ENCODE assay signal across 8 cellular contexts in the genomic region with DNA sequence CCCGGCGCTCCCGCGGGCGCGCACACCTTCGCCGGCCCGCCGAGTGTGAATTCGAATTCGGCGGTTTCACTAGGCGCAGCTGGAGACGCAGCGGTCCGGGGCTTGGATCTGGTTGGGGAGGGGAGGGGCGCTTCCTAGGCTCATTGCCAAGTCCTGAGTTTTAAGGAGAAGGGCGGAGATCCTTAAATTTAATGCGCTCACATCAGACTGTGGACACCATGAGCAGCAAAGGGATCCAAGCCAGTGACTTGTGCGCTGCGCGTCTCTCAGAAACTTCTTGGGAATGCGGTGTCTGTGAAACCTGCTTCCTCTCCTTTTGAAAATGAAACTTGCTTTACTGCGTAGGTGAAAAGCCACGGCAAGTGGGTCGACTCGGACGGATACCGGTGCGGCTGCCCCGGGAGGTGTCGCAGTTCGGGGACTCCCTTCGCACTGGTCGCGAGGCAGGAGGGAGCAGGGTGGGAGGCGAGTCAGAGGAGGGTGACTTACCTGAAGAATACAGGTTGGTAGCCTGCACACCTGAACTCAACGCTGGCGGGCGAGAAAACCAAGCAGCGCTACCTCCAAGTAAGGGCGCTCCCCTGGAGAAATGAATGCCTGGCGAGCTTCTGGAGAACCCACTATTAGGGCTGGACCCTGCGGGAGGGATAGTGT. TPM values are rescaled to one million over a fixed set of nuclear protein-coding genes. Genes with fewer than 3 reads are reported as not detected.
DNase-seq lines count a peak whose midpoint lies in the region; ATAC-seq, FAIRE-seq and TF ChIP-seq lines count a peak whose summit lies in the region.

No MANE protein-coding gene starts in this region.

- no peak for TF ChIP-seq POLR2A in H1 (IDR thresholded peaks at IDR 0.05; ENCODE audit: control extremely low read depth in 1 of 2, low read depth in 2 of 2, low read length in 2 of 2)

- peaks cover 17% of the 10 kb centered on the region for H3K23me2 ChIP-seq in H1 (ENCODE audit: low read depth, low read length)

- H3K27me3 ChIP-seq in GM06990 (replicated peaks; ENCODE audit: control insufficient read depth, insufficient read depth, low read length) (peaks cover 2% of the 10 kb centered on the region), HUES6 (ENCODE audit: control insufficient read depth, insufficient read depth, low read length) (peaks cover 57% of the 10 kb centered on the region), H1 (replicated peaks in 1 of 4; ENCODE audit: control insufficient read depth in 3 of 4, extremely low read depth in 1 of 4, insufficient read depth in 3 of 4, low read length in 3 of 4) (peaks cover 0 to 25% (median 16%) of the 10 kb centered on the region in 4 experiments; a peak in 6 of 7 replicates), muscle layer of colon (ENCODE audit: control insufficient read depth in 1 of 2, insufficient read depth in 2 of 2, low read length in 2 of 2) (no peaks in the 10 kb centered on the region)

- H3K4me3 Mint-ChIP-seq in activated CD4-positive, alpha-beta memory T cell treated with anti-CD3 and anti-CD28 coated beads, Interleukin-2, amount 10 ng/mL, durations not matched to agents 7 days and 5 days = peak overlapping the region; percentile 97

- H4K20me1 ChIP-seq in H1 (replicated peaks in 1 of 2; ENCODE audit: control insufficient read depth in 1 of 2, insufficient read depth in 2 of 2, low read length in 2 of 2) = peaks cover 0 to 2% of the 10 kb centered on the region in 2 experiments

- WGBS in H1 (ENCODE audit: extremely low coverage in 1 of 2, insufficient coverage in 1 of 2, insufficient read length in 1 of 2, insufficient replicate concordance in 2 of 2, low coverage in 1 of 2, low lambda C conversion rate in 2 of 2, missing lambda C conversion rate in 1 of 2), 2 experiments = 2% methylated on average over 45 of the region's 45 CpGs; no CpG with 5 or more reads in 1 of the 2 experiments

- DNase-seq in GM06990 (ENCODE audit: extremely low read depth, insufficient read length) (peak; percentile 51), H1 (ENCODE audit: low read depth in 1 of 2, low spot score in 2 of 2) (peak in 1 of 2 experiments; percentile 54), NCI-H1048 (lab: John Stamatoyannopoulos, UW) (no peak)
- peak; percentile 64 for DNase-seq in activated CD4-positive, alpha-beta memory T cell treated with anti-CD3 and anti-CD28 coated beads, Interleukin-2, amount 10 ng/mL, durations not matched to agents 7 days and 5 days
- peak; percentile 37 to 47 for DNase-seq in stimulated activated CD8-positive, alpha-beta memory T cell treated with anti-CD3 and anti-CD28 coated beads, Interleukin-7, amount 100 ng/mL, for 48 hours (ENCODE audit: extremely low read depth in 1 of 2, low read depth in 1 of 2)

- no peak overlapping the region for H2BK12ac ChIP-seq in H1 (ENCODE audit: low read depth, low read length)

- CTCF ChIA-PET in activated CD4-positive, alpha-beta memory T cell treated with anti-CD3 and anti-CD28 coated beads, Interleukin-2, amount 10 ng/mL, durations not matched to agents 7 days and 5 days (lab: Charles Lee) = interaction anchor here (0.8 to 4.7 kb wide), 11 partner anchors 16 to 323 kb away, joined by 3 to 66 read pairs (median 6); partner anchors contain the start of genes GDAP2 and WDR3
- CTCF ChIA-PET in H1 (lab: Charles Lee; ENCODE audit: partially characterized antibody) = interaction anchor here (0.9 to 2.1 kb wide), 8 partner anchors 15 to 148 kb away, joined by 3 to 9 read pairs (median 3); no protein-coding TSS in a partner anchor

- POLR2A ChIA-PET in activated CD4-positive, alpha-beta memory T cell treated with anti-CD3 and anti-CD28 coated beads, Interleukin-2, amount 10 ng/mL, durations not matched to agents 7 days and 5 days (lab: Charles Lee) = interaction anchor here (0.7 to 20.6 kb wide), 23 partner anchors 10 to 852 kb away, joined by 3 to 512 read pairs (median 4); partner anchors contain the start of genes CD2, GDAP2, MAN1A2 and TTF2
- POLR2A ChIA-PET in H1 (lab: Charles Lee; ENCODE audit: partially characterized antibody) = interaction anchor here (0.6 to 2.6 kb wide), 37 partner anchors 8 to 338 kb away, joined by 3 to 16 read pairs (median 4); partner anchors contain the start of genes GDAP2 and WDR3

- H2BK15ac ChIP-seq in H1 (ENCODE audit: low read length) = no peak overlapping the region

- H3K36me3 ChIP-seq in GM06990 (ENCODE audit: control insufficient read depth, insufficient read depth, low read length) = no peaks in the 10 kb centered on the region
- no peaks in the 10 kb centered on the region for H3K36me3 ChIP-seq in HUES6 (ENCODE audit: control insufficient read depth, insufficient read depth, low read length)
- H3K36me3 ChIP-seq in H1 (ENCODE audit: control insufficient read depth in 2 of 4, insufficient read depth in 4 of 4, low read length in 3 of 4) = no peaks in the 10 kb centered on the region
- H3K36me3 ChIP-seq in muscle layer of colon (ENCODE audit: insufficient read depth, low read length) = no peaks in the 10 kb centered on the region

- peak overlapping the region; percentile 99 for H3K4me2 ChIP-seq in H1 (ENCODE audit: insufficient read depth in 1 of 2, low read depth in 2 of 2, low read length in 2 of 2)

- no peak overlapping the region for H3K18ac ChIP-seq in H1 (ENCODE audit: extremely low read depth, low read length)

- no peak for ATAC-seq in HG02623 (IDR thresholded peaks at IDR 0.05; ENCODE audit: unreplicated experiment)

- H3K4me1 ChIP-seq in HUES6 (ENCODE audit: control insufficient read depth, insufficient read depth, low read length) (peaks cover 16% of the 10 kb centered on the region), H1 (replicated peaks in 1 of 4; ENCODE audit: control insufficient read depth in 3 of 4, insufficient read depth in 4 of 4, low read length in 3 of 4) (peaks cover 0 to 9% (median 5%) of the 10 kb centered on the region in 4 experiments; a peak in 4 of 7 replicates), muscle layer of colon (ENCODE audit: insufficient read depth, low read length) (peaks cover 27% of the 10 kb centered on the region)

- H3K56ac ChIP-seq in H1 (replicated peaks; ENCODE audit: insufficient read length, low read depth, low read length) = no peak overlapping the region

- peak overlapping the region; percentile 71 for H3K4me3 ChIP-seq in GM06990 (replicated peaks; ENCODE audit: low read depth, low read length)
- H3K4me3 ChIP-seq in HUES6 (ENCODE audit: low read depth, low read length) = peak overlapping the region; percentile 85
- peak overlapping the region; percentile 67 to 79 (median 71) for H3K4me3 ChIP-seq in H1 (ENCODE audit: extremely low read depth in 1 of 4, insufficient read depth in 2 of 4, low read depth in 3 of 4, low read length in 4 of 4)
- H3K4me3 ChIP-seq in muscle layer of colon (ENCODE audit: low read depth in 1 of 2, low read length in 2 of 2) = peak overlapping the region; percentile 84 to 91

- TF ChIP-seq CTCF in GM06990 (IDR thresholded peaks at IDR 0.05; ENCODE audit: insufficient read depth, low read length, poor library complexity, severe bottlenecking) (peak; percentile 5), H1 (IDR thresholded peaks at IDR 0.05; ENCODE audit: control extremely low read depth in 1 of 3, insufficient read depth in 1 of 3, low read depth in 1 of 3, low read length in 3 of 3) (no peak)

- H2BK120ac ChIP-seq in H1 (replicated peaks; ENCODE audit: low read depth, low read length) = no peak overlapping the region

- TF ChIP-seq EP300 in H1 (IDR thresholded peaks at IDR 0.05; ENCODE audit: borderline replicate concordance in 1 of 2, low read depth in 2 of 2, low read length in 2 of 2) = no peak

- H4K91ac ChIP-seq in H1 (replicated peaks; ENCODE audit: insufficient read length, low read length) = no peak overlapping the region

- peak overlapping the region; percentile 13 for H3K9ac ChIP-seq in HUES6 (ENCODE audit: low read length)
- H3K9ac ChIP-seq in H1 (replicated peaks in 1 of 4; ENCODE audit: extremely low read depth in 1 of 4, low read depth in 3 of 4, low read length in 3 of 4) = 0 out of 7 replicates have a peak overlapping the region, but pooled peaks of 1 of the 4 experiments have one; percentile 8
- peak overlapping the region; percentile 45 for H3K9ac ChIP-seq in muscle layer of colon (ENCODE audit: low read length)

- H4K5ac ChIP-seq in H1 (ENCODE audit: insufficient read length, low read depth, low read length) = no peak overlapping the region

- H3K27ac ChIP-seq in HUES6 (ENCODE audit: low read depth, low read length) (no peak overlapping the region), H1 (ENCODE audit: low read depth, low read length) (no peak overlapping the region), muscle layer of colon (ENCODE audit: low read depth, low read length) (peak overlapping the region; percentile 50)

- H2AK5ac ChIP-seq in H1 (ENCODE audit: low read depth, low read length) = no peak overlapping the region

- H3K9me3 ChIP-seq in HUES6 (ENCODE audit: control insufficient read depth, insufficient read depth, low read depth, low read length) (no peaks in the 10 kb centered on the region), H1 (ENCODE audit: insufficient read depth in 2 of 2, low read depth in 1 of 2, low read length in 1 of 2) (no peaks in the 10 kb centered on the region), muscle layer of colon (ENCODE audit: low read length) (no peaks in the 10 kb centered on the region)

- 0 out of 2 replicates have a peak overlapping the region, but pooled peaks have one; percentile 37 for H2AFZ ChIP-seq in H1 (ENCODE audit: low read length)

- no peak for FAIRE-seq in H1 (lab: Jason Lieb, UNC)

- no peak overlapping the region for H3K4ac ChIP-seq in H1 (replicated peaks; ENCODE audit: insufficient read length, low read depth, low read length)

- no peak overlapping the region for H3K23ac ChIP-seq in H1 (ENCODE audit: insufficient read length)

- no peak overlapping the region for H2BK20ac ChIP-seq in H1 (ENCODE audit: low read length)

- H3K27me3 Mint-ChIP-seq in activated CD4-positive, alpha-beta memory T cell treated with anti-CD3 and anti-CD28 coated beads, Interleukin-2, amount 10 ng/mL, durations not matched to agents 7 days and 5 days = peaks cover 17% of the 10 kb centered on the region

- H3K36me3 Mint-ChIP-seq in activated CD4-positive, alpha-beta memory T cell treated with anti-CD3 and anti-CD28 coated beads, Interleukin-2, amount 10 ng/mL, durations not matched to agents 7 days and 5 days (ENCODE audit: low read depth) = peaks cover 47% of the 10 kb centered on the region

- H2BK5ac ChIP-seq in H1 (ENCODE audit: low read depth, low read length) = no peak overlapping the region

- no peak for TF ChIP-seq RAD21 in H1 (IDR thresholded peaks at IDR 0.05 in 1 of 2, conservative IDR thresholded peaks at IDR 0.05 in 1 of 2; ENCODE audit: low read depth in 2 of 2, low read length in 2 of 2)

- no peaks in the 10 kb centered on the region for H3K79me2 ChIP-seq in H1 (ENCODE audit: control insufficient read depth in 1 of 2, insufficient read depth in 2 of 2, low read length in 2 of 2)

- H4K8ac ChIP-seq in H1 (ENCODE audit: extremely low read depth, insufficient read depth, low read length) = no peak overlapping the region

- no peaks in the 10 kb centered on the region for H3K9me3 Mint-ChIP-seq in activated CD4-positive, alpha-beta memory T cell treated with anti-CD3 and anti-CD28 coated beads, Interleukin-2, amount 10 ng/mL, durations not matched to agents 7 days and 5 days

- H3K4me1 Mint-ChIP-seq in activated CD4-positive, alpha-beta memory T cell treated with anti-CD3 and anti-CD28 coated beads, Interleukin-2, amount 10 ng/mL, durations not matched to agents 7 days and 5 days = peaks cover 50% of the 10 kb centered on the region

- H3K14ac ChIP-seq in H1 (ENCODE audit: insufficient read length) = no peak overlapping the region

- no peaks in the 10 kb centered on the region for H3K79me1 ChIP-seq in H1 (ENCODE audit: low read depth, low read length)

- H3K27ac Mint-ChIP-seq in activated CD4-positive, alpha-beta memory T cell treated with anti-CD3 and anti-CD28 coated beads, Interleukin-2, amount 10 ng/mL, durations not matched to agents 7 days and 5 days = peak overlapping the region; percentile 95

RNA-seq across cellular contexts. Expression of gene TENT5C, which starts 0.9 kb away (rescaled TPM):
- total RNA-seq in activated CD4-positive, alpha-beta memory T cell treated with anti-CD3 and anti-CD28 coated beads, Interleukin-2, amount 10 ng/mL, durations not matched to agents 7 days and 5 days = 10 to 100 TPM; 64.5 to 66.1 TPM
- 0.75 and 0.99 TPM in 2 replicates for total RNA-seq in H1 (2021; fragmentation: NEBNext Ultra II Directional; extraction: Animal tissue kit (Norgen Biotek cat#: 25700))
- polyA plus RNA-seq in H1 (2011; rRNA removed) = 0.38 TPM in 2 replicates
- 0.37 TPM for polyA plus RNA-seq in H1 (2011; cell fraction: cytosol; rRNA removed)
- 0.19 TPM for polyA plus RNA-seq in H1 (2011; cell fraction: nucleus; rRNA removed)
- polyA plus RNA-seq in H1 (2012, experiment 1 of 2) = 0.36 to 0.50 TPM (median 0.44 TPM) in 4 replicates
- 0.08 TPM for polyA plus RNA-seq in H1 (2012, experiment 2 of 2)
- 0.24 TPM for polyA plus RNA-seq in H1 (2013, experiment 1 of 2)
- polyA plus RNA-seq in H1 (2013, experiment 2 of 2) = 0.22 TPM
- 1.6 and 2.4 TPM in 2 replicates for polyA minus RNA-seq in H1 (2011; rRNA and poly(A)+ RNA removed)
- polyA minus RNA-seq in H1 (2011; cell fraction: cytosol; rRNA and poly(A)+ RNA removed) = 0.95 TPM
- 1.1 TPM for polyA minus RNA-seq in H1 (2011; cell fraction: nucleus; rRNA and poly(A)+ RNA removed)

Comparison
In these comparisons a context has a peak if more than half of its experiments do, and no peak if none do; other contexts are left out.
1. RNA of gene TENT5C, which starts 0.9 kb away (total RNA-seq): 64.5 to 66.1 TPM in activated CD4-positive, alpha-beta memory T cell treated with anti-CD3 and anti-CD28 coated beads, Interleukin-2, amount 10 ng/mL, durations not matched to agents 7 days and 5 days; 0.75 to 0.99 TPM in H1; every median in the first group is over 10 times any median in the second.
2. Peak in every context shown above with its lines, with median percentiles within 50 percentile points of each other: H3K4me3 ChIP-seq.